ENCODE assay signal across 28 cellular contexts in the genomic region with DNA sequence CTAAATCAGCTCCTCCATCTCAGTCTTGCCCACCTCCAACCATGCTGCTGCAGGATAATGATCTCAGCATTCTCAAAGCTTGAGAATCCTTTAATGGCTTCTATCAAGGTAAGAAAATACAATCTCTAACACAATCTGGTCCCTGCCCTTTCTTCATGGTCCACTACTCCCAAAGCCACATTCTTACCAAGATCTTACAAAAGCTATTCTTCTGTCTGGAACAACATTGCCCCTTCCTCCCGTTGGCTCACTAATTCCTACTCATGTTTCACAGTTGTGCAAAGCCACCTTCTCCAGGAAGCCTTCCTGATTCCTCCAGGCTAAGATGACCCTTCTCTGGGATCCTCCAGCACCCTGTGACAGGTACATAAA.
"Had no signal": no experiment of that assay in that cellular context is flagged by ENCODE, and none has a peak within 500 bp of the region (broad histone marks: within the 10 kb centered on the region; RNA-seq: fewer than 3 reads in every experiment).

No MANE protein-coding gene starts in this region.

- H3K36me3 ChIP-seq: Peyer's patch had no signal

- H3K27ac ChIP-seq: adrenal gland, Peyer's patch, VCaP had no signal

- H3K27me3 Mint-ChIP-seq: activated CD4-positive, alpha-beta memory T cell treated with anti-CD3 and anti-CD28 coated beads for 36 hours; activated CD4-positive, alpha-beta T cell treated with anti-CD3 and anti-CD28 coated beads, Interleukin-2, amount 10 ng/mL, durations not matched to agents 7 days and 5 days; activated naive CD8-positive, alpha-beta T cell; central memory CD8-positive, alpha-beta T cell had no signal

- H3K27me3 ChIP-seq: adrenal gland, Peyer's patch had no signal

- H3K4me3 ChIP-seq: adrenal gland, Peyer's patch had no signal

- DNase-seq: activated CD4-positive, alpha-beta memory T cell treated with anti-CD3 and anti-CD28 coated beads for 36 hours; activated CD4-positive, alpha-beta T cell treated with anti-CD3 and anti-CD28 coated beads, Interleukin-2, amount 10 ng/mL, durations not matched to agents 7 days and 5 days; activated CD4-positive, CD25-positive, alpha-beta regulatory T cell; activated CD8-positive, alpha-beta memory T cell treated with anti-CD3 and anti-CD28 coated beads for 24 hours; activated gamma-delta T cell; activated naive CD4-positive, alpha-beta T cell treated with anti-CD3 and anti-CD28 coated beads for 36 hours; activated T-cell treated with anti-CD3 and anti-CD28 coated beads, Interleukin-2, amount 50 U/mL, for 4 hours; adrenal gland; anterior cingulate cortex; Kasumi-1; MV-4-11; NCI-H1092 treated with DMSO at 0.1 percent for 48 hours; NCI-H1417 treated with DMSO at 0.1 percent for 48 hours; NCI-H1694; NCI-H2029; NCI-H2107; NCI-H345; NCI-H510A; NCI-H526 treated with DMSO at 0.1 percent for 48 hours; NCI-H82; NK-92 treated with Interleukin-12 subunit alpha and Interleukin-12 subunit beta, amount 100 ng/mL, for 24 hours; Peyer's patch; SHP77; T-helper 2 cell; T1000 had no signal

- H3K4me3 Mint-ChIP-seq: activated CD4-positive, alpha-beta memory T cell treated with anti-CD3 and anti-CD28 coated beads for 36 hours; activated CD4-positive, alpha-beta T cell treated with anti-CD3 and anti-CD28 coated beads, Interleukin-2, amount 10 ng/mL, durations not matched to agents 7 days and 5 days; activated naive CD4-positive, alpha-beta T cell treated with anti-CD3 and anti-CD28 coated beads for 36 hours; activated naive CD8-positive, alpha-beta T cell; activated T-cell treated with anti-CD3 and anti-CD28 coated beads, Interleukin-2, amount 50 U/mL, for 4 hours; central memory CD8-positive, alpha-beta T cell had no signal

- H3K9me3 Mint-ChIP-seq: activated CD4-positive, alpha-beta memory T cell treated with anti-CD3 and anti-CD28 coated beads for 36 hours; activated CD4-positive, alpha-beta T cell treated with anti-CD3 and anti-CD28 coated beads, Interleukin-2, amount 10 ng/mL, durations not matched to agents 7 days and 5 days; activated naive CD4-positive, alpha-beta T cell treated with anti-CD3 and anti-CD28 coated beads for 36 hours; activated T-cell treated with anti-CD3 and anti-CD28 coated beads, Interleukin-2, amount 50 U/mL, for 4 hours; central memory CD8-positive, alpha-beta T cell had no signal

- H3K9me3 ChIP-seq: adrenal gland, Peyer's patch had no signal

- H3K4me1 Mint-ChIP-seq: activated CD4-positive, alpha-beta T cell treated with anti-CD3 and anti-CD28 coated beads, Interleukin-2, amount 10 ng/mL, durations not matched to agents 7 days and 5 days; central memory CD8-positive, alpha-beta T cell had no signal

- H3K27ac Mint-ChIP-seq: activated CD4-positive, alpha-beta memory T cell treated with anti-CD3 and anti-CD28 coated beads for 36 hours; activated CD4-positive, alpha-beta T cell treated with anti-CD3 and anti-CD28 coated beads, Interleukin-2, amount 10 ng/mL, durations not matched to agents 7 days and 5 days; activated naive CD4-positive, alpha-beta T cell treated with anti-CD3 and anti-CD28 coated beads for 36 hours; activated naive CD8-positive, alpha-beta T cell had no signal

- ATAC-seq: activated T-cell treated with anti-CD3 and anti-CD28 coated beads, Interleukin-2, amount 50 U/mL, for 4 hours had no signal

- H3K36me3 Mint-ChIP-seq: activated CD4-positive, alpha-beta memory T cell treated with anti-CD3 and anti-CD28 coated beads for 36 hours; activated naive CD8-positive, alpha-beta T cell had no signal
